ENCODE assay signal across 1 cellular context in genomic region chr16:10895053-10895946, GRCh38.
TF ChIP-seq lines count a peak whose summit lies in the region.

No MANE protein-coding gene starts in this region.

TF ChIP-seq in HepG2, 621 proteins besides CTCF, POLR2A, EP300 and RAD21 (continued from another document and continues in another):
- TF ChIP-seq ZNF281 (CRISPR knock-in tag; IDR thresholded peaks at IDR 0.05; ENCODE audit: borderline replicate concordance) (peak; percentile 79), MTF1 (CRISPR knock-in tag; IDR thresholded peaks at IDR 0.05) (peak; percentile 77; the same call in 1 of the 2 replicates), KAT2B (IDR thresholded peaks at IDR 0.05; ENCODE audit: borderline replicate concordance, low read depth, low read length) (no peak), ZNF12 (CRISPR knock-in tag; IDR thresholded peaks at IDR 0.05) (peak; percentile 84), ZNF839 (CRISPR knock-in tag; IDR thresholded peaks at IDR 0.05; ENCODE audit: borderline replicate concordance) (no peak), PAXIP1 (CRISPR knock-in tag; conservative IDR thresholded peaks at IDR 0.05) (no peak), THRA (CRISPR knock-in tag; IDR thresholded peaks at IDR 0.05; ENCODE audit: borderline replicate concordance) (peak; percentile 83), CHCHD3 (CRISPR knock-in tag; IDR thresholded peaks at IDR 0.05) (peak; percentile 81; the same call in 1 of the 2 replicates), PATZ1 (CRISPR knock-in tag; IDR thresholded peaks at IDR 0.05) (peak; percentile 60; the same call in 1 of the 2 replicates), EHMT2 (IDR thresholded peaks at IDR 0.05; ENCODE audit: borderline replicate concordance, low read depth, low read length) (peak; percentile 99), AHDC1 (CRISPR knock-in tag; IDR thresholded peaks at IDR 0.05; ENCODE audit: borderline replicate concordance) (no peak), MZF1 (CRISPR knock-in tag; IDR thresholded peaks at IDR 0.05; ENCODE audit: borderline replicate concordance) (0 out of 2 replicates have a peak, but pooled peaks have one; percentile 75), EED (CRISPR knock-in tag; IDR thresholded peaks at IDR 0.05) (peak; percentile 97; the same call in 1 of the 2 replicates), ZNF451 (CRISPR knock-in tag; IDR thresholded peaks at IDR 0.05) (peak; percentile 67; the same call in 1 of the 2 replicates), RCOR2 (CRISPR knock-in tag; IDR thresholded peaks at IDR 0.05) (no peak), ZNF598 (CRISPR knock-in tag; IDR thresholded peaks at IDR 0.05; ENCODE audit: borderline replicate concordance) (peak; percentile 87; the same call in 1 of the 2 replicates), ZNF784 (CRISPR knock-in tag; IDR thresholded peaks at IDR 0.05; ENCODE audit: borderline replicate concordance) (peak; percentile 64; the same call in 1 of the 2 replicates), FOXA3 (CRISPR knock-in tag; IDR thresholded peaks at IDR 0.05) (peak; percentile 48; the same call in 1 of the 2 replicates), ZNF503 (CRISPR knock-in tag; IDR thresholded peaks at IDR 0.05) (no peak), ZNF616 (CRISPR knock-in tag; IDR thresholded peaks at IDR 0.05; ENCODE audit: low read depth) (peak; percentile 75; the same call in 1 of the 2 replicates), ZNF333 (CRISPR knock-in tag; IDR thresholded peaks at IDR 0.05; ENCODE audit: borderline replicate concordance) (peak; percentile 80; the same call in 1 of the 2 replicates), HMGA1 (CRISPR knock-in tag; conservative IDR thresholded peaks at IDR 0.05) (no peak), MLXIP (CRISPR knock-in tag; IDR thresholded peaks at IDR 0.05; ENCODE audit: borderline replicate concordance) (peak; percentile 85), ZSCAN20 (CRISPR knock-in tag; IDR thresholded peaks at IDR 0.05; ENCODE audit: borderline replicate concordance) (peak; percentile 48; the same call in 1 of the 2 replicates), CBFB (CRISPR knock-in tag; IDR thresholded peaks at IDR 0.05) (no peak; the same call in 1 of the 2 replicates), EEA1 (CRISPR knock-in tag; IDR thresholded peaks at IDR 0.05; ENCODE audit: borderline replicate concordance) (peak; percentile 95; the same call in 1 of the 2 replicates), MTERF4 (CRISPR knock-in tag; IDR thresholded peaks at IDR 0.05) (0 out of 2 replicates have a peak, but pooled peaks have one; percentile 89), GABPA (IDR thresholded peaks at IDR 0.05; ENCODE audit: low read depth, low read length) (no peak), GABPA (CRISPR knock-in tag; IDR thresholded peaks at IDR 0.05; ENCODE audit: low read depth) (peak; percentile 49)
